13 cellular contexts compared by ENCODE assay signal in the genomic region with DNA sequence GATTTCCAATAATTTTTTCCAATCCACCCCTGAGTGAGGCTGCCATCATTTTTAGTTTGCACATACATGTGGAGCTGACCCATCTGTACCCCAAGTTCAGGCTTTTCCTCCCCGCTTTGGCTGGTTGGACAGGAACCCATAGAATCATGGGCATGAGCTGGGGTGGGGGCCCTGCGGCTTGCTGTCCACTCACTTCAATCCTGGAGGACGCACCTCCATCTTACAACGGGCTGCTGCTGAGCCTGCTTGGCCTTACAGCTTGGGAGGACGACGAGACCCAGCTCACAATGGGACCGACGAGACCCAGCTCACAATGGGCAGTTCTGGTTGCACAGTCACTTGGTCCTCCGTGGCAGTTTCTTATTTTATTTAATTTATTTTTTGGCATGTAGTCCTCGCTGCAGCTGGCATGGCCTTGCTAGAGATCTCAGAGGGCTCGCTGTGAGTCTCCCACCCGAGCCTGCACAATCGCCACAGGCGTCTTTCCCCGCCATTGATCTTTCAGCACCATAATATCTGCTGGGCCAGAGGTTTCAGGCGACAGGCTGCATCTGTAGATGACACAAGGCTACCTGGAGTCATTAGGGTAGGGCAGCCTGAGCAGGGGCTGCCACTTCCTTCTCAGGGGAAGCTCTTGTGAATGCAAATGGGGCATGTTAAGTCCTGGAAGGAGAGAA.
"Had no signal": no experiment of that assay in that cellular context is flagged by ENCODE, and none has a peak within 500 bp of the region (broad histone marks: within the 10 kb centered on the region; RNA-seq: fewer than 3 reads in every experiment).

No MANE protein-coding gene starts in this region.

- H3K36me3 ChIP-seq: cardiac muscle cell, prostate gland, right lobe of liver, upper lobe of right lung had no signal

- H3K4me3 ChIP-seq: cardiac muscle cell, prostate gland, right lobe of liver, upper lobe of right lung had no signal

- H3K27me3 ChIP-seq: right lobe of liver had no signal

- DNase-seq: activated CD4-positive, alpha-beta T cell treated with anti-CD3 and anti-CD28 coated beads, Interleukin-2, amount 50 U/mL, for 1 hour; activated gamma-delta T cell; activated T-cell treated with anti-CD3 and anti-CD28 coated beads, Interleukin-2, amount 50 U/mL, for 4 hours; effector CD8-positive, alpha-beta T cell; foreskin keratinocyte; glutamatergic neuron; occipital lobe; stimulated activated CD4-positive, alpha-beta T cell treated with anti-CD3 and anti-CD28 coated beads, Interleukin-1b, Interleukin-23, amount 100 ng/mL, for 48 hours; stimulated activated naive CD8-positive, alpha-beta T cell treated with anti-CD3 and anti-CD28 coated beads, Interleukin-15, amount 100 ng/mL, for 72 hours; upper lobe of right lung had no signal

- H3K9me3 ChIP-seq: prostate gland, right lobe of liver, upper lobe of right lung had no signal

- H3K27ac ChIP-seq: cardiac muscle cell, foreskin keratinocyte, prostate gland, right lobe of liver, upper lobe of right lung had no signal

- H3K4me1 ChIP-seq: foreskin keratinocyte, prostate gland had no signal
